In the genomic region with DNA sequence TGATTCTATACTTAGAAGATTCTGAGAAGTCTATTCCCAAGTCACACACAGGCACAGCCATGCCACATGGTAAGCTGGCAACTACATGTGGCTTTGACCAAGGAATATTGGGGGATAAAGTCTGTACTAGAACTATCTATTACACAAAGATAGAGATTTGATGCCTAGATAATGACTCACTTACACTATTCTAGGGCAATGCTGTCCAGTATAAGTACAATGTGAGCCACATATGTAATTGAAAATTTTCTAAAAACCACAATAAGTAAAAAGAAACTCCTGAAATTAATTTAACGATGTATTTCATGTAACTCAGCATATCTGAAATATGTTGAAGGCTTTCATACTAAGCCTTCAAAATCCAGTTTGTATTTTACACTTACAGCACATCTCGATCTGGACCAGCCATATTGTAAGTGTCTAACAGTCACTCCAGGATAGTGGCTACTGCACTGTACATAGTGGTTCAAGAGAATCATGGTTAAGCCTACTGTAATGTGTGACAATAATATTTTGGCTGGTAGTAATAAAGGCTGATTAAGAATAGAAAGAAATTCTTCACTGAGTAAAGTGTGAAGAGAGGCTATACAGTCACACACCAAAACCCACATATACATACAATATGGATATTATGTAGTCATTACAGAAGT, we compare ENCODE assay signal across 15 cellular contexts.
DNase-seq lines count a peak whose midpoint lies in the region; ATAC-seq, FAIRE-seq and TF ChIP-seq lines count a peak whose summit lies in the region.
"Had no signal": no experiment of that assay in that cellular context is flagged by ENCODE, and none has a peak within 500 bp of the region (broad histone marks: within the 10 kb centered on the region; RNA-seq: fewer than 3 reads in every experiment).

No MANE protein-coding gene starts in this region.

- no peak for TF ChIP-seq CTCF in astrocyte (IDR thresholded peaks at IDR 0.05; ENCODE audit: insufficient read depth, low read depth, low read length)

- peak; percentile 58 for ATAC-seq in activated CD4-positive, alpha-beta T cell treated with anti-CD3 and anti-CD28 coated beads for 36 hours
- ATAC-seq in stimulated activated naive CD8-positive, alpha-beta T cell treated with anti-CD3 and anti-CD28 coated beads, Interleukin-15, amount 100 ng/mL, for 72 hours: peak; percentile 53
- ATAC-seq in stimulated activated naive CD8-positive, alpha-beta T cell treated with anti-CD3 and anti-CD28 coated beads, Interleukin-15, Interleukin-2, amounts not matched to agents 100 U/mL and 50 U/mL, for 24 hours: no peak
- no peak for ATAC-seq in activated CD8-positive, alpha-beta T cell treated with anti-CD3 and anti-CD28 coated beads, Interleukin-2, amount 10 ng/mL, durations not matched to agents 7 days and 5 days
- ATAC-seq in stimulated activated memory B cell treated with anti-CD40 and anti-IgM and Interleukin-4, amounts not matched to agents 10 μg/mL and 1 μg/mL and 100 μg/mL, for 72 hours: no peak
- ATAC-seq: GM23338 had no signal

- no peak overlapping the region for H3K4me3 ChIP-seq in astrocyte (ENCODE audit: insufficient read depth, low read depth, low read length)
- H3K4me3 ChIP-seq: BLaER1 treated with 17β-estradiol and CSF1 and Interleukin-3, amounts not matched to agents 10 nM and 100 nM; GM23338 had no signal

- no peaks in the 10 kb centered on the region for H3K9me3 ChIP-seq in astrocyte (ENCODE audit: insufficient read depth, low read depth, low read length)
- H3K9me3 ChIP-seq: BLaER1 treated with 17β-estradiol and CSF1 and Interleukin-3, amounts not matched to agents 10 nM and 100 nM had no signal

- H4K20me1 ChIP-seq in astrocyte (ENCODE audit: insufficient read depth, low read length): no peaks in the 10 kb centered on the region
- H4K20me1 ChIP-seq: BLaER1 treated with 17β-estradiol and CSF1 and Interleukin-3, amounts not matched to agents 10 nM and 100 nM had no signal

- H3K4me1 ChIP-seq in astrocyte (ENCODE audit: insufficient read depth, low read length): no peaks in the 10 kb centered on the region
- H3K4me1 ChIP-seq: BLaER1 treated with 17β-estradiol and CSF1 and Interleukin-3, amounts not matched to agents 10 nM and 100 nM had no signal

- intact Hi-C loops in activated CD4-positive, alpha-beta T cell treated with anti-CD3 and anti-CD28 coated beads for 36 hours (cut with DNase I, micrococcal nuclease): no loop called here

- CTCF ChIA-PET in activated CD4-positive, alpha-beta T cell treated with anti-CD3 and anti-CD28 coated beads for 36 hours (lab: Charles Lee): interaction anchor here (1.1 kb wide), 1 partner anchor 39 kb away, joined by 3 read pairs; no protein-coding TSS in a partner anchor
- CTCF ChIA-PET in activated CD4-positive, alpha-beta T cell treated with anti-CD3 and anti-CD28 coated beads, Interleukin-2, amount 10 ng/mL, durations not matched to agents 7 days and 5 days (lab: Charles Lee): interaction anchor here (0.9 kb wide), 1 partner anchor 32 kb away, joined by 3 read pairs; no protein-coding TSS in a partner anchor
- CTCF ChIA-PET in activated CD8-positive, alpha-beta T cell treated with anti-CD3 and anti-CD28 coated beads, Interleukin-2, amount 10 ng/mL, durations not matched to agents 7 days and 5 days (lab: Charles Lee): no interaction called here

- H3K27me3 Mint-ChIP-seq in activated CD4-positive, alpha-beta T cell treated with anti-CD3 and anti-CD28 coated beads for 36 hours: no peaks in the 10 kb centered on the region
- H3K27me3 Mint-ChIP-seq in activated CD4-positive, alpha-beta T cell treated with anti-CD3 and anti-CD28 coated beads, Interleukin-2, amount 10 ng/mL, durations not matched to agents 7 days and 5 days: no peaks in the 10 kb centered on the region
- no peaks in the 10 kb centered on the region for H3K27me3 Mint-ChIP-seq in stimulated activated naive CD8-positive, alpha-beta T cell treated with anti-CD3 and anti-CD28 coated beads, Interleukin-15, amount 100 ng/mL, for 72 hours
- no peaks in the 10 kb centered on the region for H3K27me3 Mint-ChIP-seq in astrocyte (ENCODE audit: low read depth, unreplicated experiment)
- no peaks in the 10 kb centered on the region for H3K27me3 Mint-ChIP-seq in activated CD8-positive, alpha-beta T cell treated with anti-CD3 and anti-CD28 coated beads, Interleukin-2, amount 10 ng/mL, durations not matched to agents 7 days and 5 days (ENCODE audit: low read depth)
- H3K27me3 Mint-ChIP-seq in stimulated activated memory B cell treated with anti-CD40 and anti-IgM and Interleukin-4, amounts not matched to agents 10 μg/mL and 1 μg/mL and 100 μg/mL, for 72 hours: no peaks in the 10 kb centered on the region
- H3K27me3 Mint-ChIP-seq: CD4-positive, alpha-beta T cell had no signal

- no peaks in the 10 kb centered on the region for H3K27me3 ChIP-seq in astrocyte (ENCODE audit: insufficient read depth, low read length)
- H3K27me3 ChIP-seq: BLaER1 treated with 17β-estradiol and CSF1 and Interleukin-3, amounts not matched to agents 10 nM and 100 nM had no signal

- no peak overlapping the region for H3K4me3 Mint-ChIP-seq in activated CD4-positive, alpha-beta T cell treated with anti-CD3 and anti-CD28 coated beads for 36 hours
- no peak overlapping the region for H3K4me3 Mint-ChIP-seq in activated CD4-positive, alpha-beta T cell treated with anti-CD3 and anti-CD28 coated beads, Interleukin-2, amount 10 ng/mL, durations not matched to agents 7 days and 5 days
- H3K4me3 Mint-ChIP-seq in stimulated activated naive CD8-positive, alpha-beta T cell treated with anti-CD3 and anti-CD28 coated beads, Interleukin-15, amount 100 ng/mL, for 72 hours: no peak overlapping the region
- H3K4me3 Mint-ChIP-seq in astrocyte (ENCODE audit: unreplicated experiment): no peak overlapping the region
- H3K4me3 Mint-ChIP-seq in activated CD8-positive, alpha-beta T cell treated with anti-CD3 and anti-CD28 coated beads, Interleukin-2, amount 10 ng/mL, durations not matched to agents 7 days and 5 days: no peak overlapping the region
- no peak overlapping the region for H3K4me3 Mint-ChIP-seq in stimulated activated memory B cell treated with anti-CD40 and anti-IgM and Interleukin-4, amounts not matched to agents 10 μg/mL and 1 μg/mL and 100 μg/mL, for 72 hours
- H3K4me3 Mint-ChIP-seq: CD4-positive, alpha-beta T cell; GM23338; H9 had no signal

- H2AFZ ChIP-seq in astrocyte (ENCODE audit: low read depth, low read length): no peak overlapping the region
- H2AFZ ChIP-seq: GM23338 had no signal

- H3K27ac ChIP-seq in astrocyte (ENCODE audit: low read depth, low read length): no peak overlapping the region
- H3K27ac ChIP-seq: BLaER1 treated with 17β-estradiol and CSF1 and Interleukin-3, amounts not matched to agents 10 nM and 100 nM had no signal

- FAIRE-seq in astrocyte (lab: Jason Lieb, UNC): peak; percentile 5

- H3K27ac Mint-ChIP-seq in activated CD4-positive, alpha-beta T cell treated with anti-CD3 and anti-CD28 coated beads for 36 hours: no peak overlapping the region
- H3K27ac Mint-ChIP-seq in activated CD4-positive, alpha-beta T cell treated with anti-CD3 and anti-CD28 coated beads, Interleukin-2, amount 10 ng/mL, durations not matched to agents 7 days and 5 days: no peak overlapping the region
- H3K27ac Mint-ChIP-seq in stimulated activated naive CD8-positive, alpha-beta T cell treated with anti-CD3 and anti-CD28 coated beads, Interleukin-15, amount 100 ng/mL, for 72 hours: no peak overlapping the region
- no peak overlapping the region for H3K27ac Mint-ChIP-seq in astrocyte (ENCODE audit: unreplicated experiment)
- H3K27ac Mint-ChIP-seq in activated CD8-positive, alpha-beta T cell treated with anti-CD3 and anti-CD28 coated beads, Interleukin-2, amount 10 ng/mL, durations not matched to agents 7 days and 5 days: no peak overlapping the region
- no peak overlapping the region for H3K27ac Mint-ChIP-seq in stimulated activated memory B cell treated with anti-CD40 and anti-IgM and Interleukin-4, amounts not matched to agents 10 μg/mL and 1 μg/mL and 100 μg/mL, for 72 hours
- H3K27ac Mint-ChIP-seq: CD4-positive, alpha-beta T cell; GM23338; H9 had no signal

- H3K9ac ChIP-seq in astrocyte (ENCODE audit: low read length): no peak overlapping the region
- H3K9ac ChIP-seq: BLaER1 treated with 17β-estradiol and CSF1 and Interleukin-3, amounts not matched to agents 10 nM and 100 nM had no signal

- no peaks in the 10 kb centered on the region for H3K36me3 Mint-ChIP-seq in activated CD4-positive, alpha-beta T cell treated with anti-CD3 and anti-CD28 coated beads for 36 hours (ENCODE audit: low read depth)
- peaks cover 22% of the 10 kb centered on the region for H3K36me3 Mint-ChIP-seq in activated CD4-positive, alpha-beta T cell treated with anti-CD3 and anti-CD28 coated beads, Interleukin-2, amount 10 ng/mL, durations not matched to agents 7 days and 5 days (ENCODE audit: low read depth)
- no peaks in the 10 kb centered on the region for H3K36me3 Mint-ChIP-seq in astrocyte (ENCODE audit: low read depth, unreplicated experiment)
- H3K36me3 Mint-ChIP-seq in activated CD8-positive, alpha-beta T cell treated with anti-CD3 and anti-CD28 coated beads, Interleukin-2, amount 10 ng/mL, durations not matched to agents 7 days and 5 days (ENCODE audit: low read depth): peaks cover 14% of the 10 kb centered on the region
- no peaks in the 10 kb centered on the region for H3K36me3 Mint-ChIP-seq in stimulated activated memory B cell treated with anti-CD40 and anti-IgM and Interleukin-4, amounts not matched to agents 10 μg/mL and 1 μg/mL and 100 μg/mL, for 72 hours

- no peak for DNase-seq in activated CD4-positive, alpha-beta T cell treated with anti-CD3 and anti-CD28 coated beads for 36 hours
- no peak for DNase-seq in activated CD4-positive, alpha-beta T cell treated with anti-CD3 and anti-CD28 coated beads, Interleukin-2, amount 10 ng/mL, durations not matched to agents 7 days and 5 days
- DNase-seq in stimulated activated naive CD8-positive, alpha-beta T cell treated with anti-CD3 and anti-CD28 coated beads, Interleukin-15, amount 100 ng/mL, for 72 hours: no peak
- DNase-seq in stimulated activated naive CD8-positive, alpha-beta T cell treated with anti-CD3 and anti-CD28 coated beads, Interleukin-15, Interleukin-2, amounts not matched to agents 100 U/mL and 50 U/mL, for 24 hours: no peak
- DNase-seq in astrocyte (ENCODE audit: low read depth): no peak
- no peak for DNase-seq in activated CD8-positive, alpha-beta T cell treated with anti-CD3 and anti-CD28 coated beads, Interleukin-2, amount 10 ng/mL, durations not matched to agents 7 days and 5 days
- DNase-seq: 8988T; ACHN; Calu3; CD4-positive, alpha-beta T cell; DMS 273 treated with DMSO at 0.1 percent for 48 hours; H9 had no signal

- no peaks in the 10 kb centered on the region for H3K9me3 Mint-ChIP-seq in activated CD4-positive, alpha-beta T cell treated with anti-CD3 and anti-CD28 coated beads for 36 hours (ENCODE audit: low read depth)
- H3K9me3 Mint-ChIP-seq in activated CD4-positive, alpha-beta T cell treated with anti-CD3 and anti-CD28 coated beads, Interleukin-2, amount 10 ng/mL, durations not matched to agents 7 days and 5 days: peaks cover 8% of the 10 kb centered on the region
- H3K9me3 Mint-ChIP-seq in stimulated activated naive CD8-positive, alpha-beta T cell treated with anti-CD3 and anti-CD28 coated beads, Interleukin-15, amount 100 ng/mL, for 72 hours: peaks cover 0 to 7% of the 10 kb centered on the region in 2 donors
- no peaks in the 10 kb centered on the region for H3K9me3 Mint-ChIP-seq in astrocyte (ENCODE audit: unreplicated experiment)
- H3K9me3 Mint-ChIP-seq in activated CD8-positive, alpha-beta T cell treated with anti-CD3 and anti-CD28 coated beads, Interleukin-2, amount 10 ng/mL, durations not matched to agents 7 days and 5 days (ENCODE audit: insufficient read depth): peaks cover 16% of the 10 kb centered on the region
- no peaks in the 10 kb centered on the region for H3K9me3 Mint-ChIP-seq in stimulated activated memory B cell treated with anti-CD40 and anti-IgM and Interleukin-4, amounts not matched to agents 10 μg/mL and 1 μg/mL and 100 μg/mL, for 72 hours
- H3K9me3 Mint-ChIP-seq: CD4-positive, alpha-beta T cell; GM23338; H9 had no signal

- no peaks in the 10 kb centered on the region for H3K36me3 ChIP-seq in astrocyte (ENCODE audit: insufficient read depth, low read length)

- POLR2A ChIA-PET in activated CD4-positive, alpha-beta T cell treated with anti-CD3 and anti-CD28 coated beads for 36 hours (lab: Charles Lee): interaction anchor here (0.5 to 0.6 kb wide), 2 partner anchors 99 to 159 kb away, joined by 3 to 6 read pairs; no protein-coding TSS in a partner anchor
- POLR2A ChIA-PET in activated CD4-positive, alpha-beta T cell treated with anti-CD3 and anti-CD28 coated beads, Interleukin-2, amount 10 ng/mL, durations not matched to agents 7 days and 5 days (lab: Charles Lee): interaction anchor here (0.5 kb wide), 1 partner anchor 262 kb away, joined by 5 read pairs; no protein-coding TSS in a partner anchor
- POLR2A ChIA-PET in activated CD8-positive, alpha-beta T cell treated with anti-CD3 and anti-CD28 coated beads, Interleukin-2, amount 10 ng/mL, durations not matched to agents 7 days and 5 days (lab: Charles Lee): no interaction called here

- H3K4me1 Mint-ChIP-seq in activated CD4-positive, alpha-beta T cell treated with anti-CD3 and anti-CD28 coated beads for 36 hours: peaks cover 10% of the 10 kb centered on the region
- peaks cover 5% of the 10 kb centered on the region for H3K4me1 Mint-ChIP-seq in activated CD4-positive, alpha-beta T cell treated with anti-CD3 and anti-CD28 coated beads, Interleukin-2, amount 10 ng/mL, durations not matched to agents 7 days and 5 days
- peaks cover 6% of the 10 kb centered on the region for H3K4me1 Mint-ChIP-seq in stimulated activated naive CD8-positive, alpha-beta T cell treated with anti-CD3 and anti-CD28 coated beads, Interleukin-15, amount 100 ng/mL, for 72 hours
- H3K4me1 Mint-ChIP-seq in astrocyte (ENCODE audit: low read depth, unreplicated experiment): no peaks in the 10 kb centered on the region
- H3K4me1 Mint-ChIP-seq in activated CD8-positive, alpha-beta T cell treated with anti-CD3 and anti-CD28 coated beads, Interleukin-2, amount 10 ng/mL, durations not matched to agents 7 days and 5 days (ENCODE audit: low read depth): peaks cover 1% of the 10 kb centered on the region
- H3K4me1 Mint-ChIP-seq in stimulated activated memory B cell treated with anti-CD40 and anti-IgM and Interleukin-4, amounts not matched to agents 10 μg/mL and 1 μg/mL and 100 μg/mL, for 72 hours: peaks cover 5% of the 10 kb centered on the region
- H3K4me1 Mint-ChIP-seq: GM23338, H9 had no signal

- H3K4me2 ChIP-seq in astrocyte (ENCODE audit: low read length): no peak overlapping the region
- H3K4me2 ChIP-seq: BLaER1 treated with 17β-estradiol and CSF1 and Interleukin-3, amounts not matched to agents 10 nM and 100 nM; GM23338 had no signal

- no peaks in the 10 kb centered on the region for H3K79me2 ChIP-seq in astrocyte (ENCODE audit: insufficient read depth, low read length)

Comparison
In these comparisons a context has a peak if more than half of its experiments do, and no peak if none do; other contexts are left out.
1. ATAC-seq: peak in activated CD4-positive, alpha-beta T cell treated with anti-CD3 and anti-CD28 coated beads for 36 hours (single experiment) and stimulated activated naive CD8-positive, alpha-beta T cell treated with anti-CD3 and anti-CD28 coated beads, Interleukin-15, amount 100 ng/mL, for 72 hours (single experiment); none in stimulated activated naive CD8-positive, alpha-beta T cell treated with anti-CD3 and anti-CD28 coated beads, Interleukin-15, Interleukin-2, amounts not matched to agents 100 U/mL and 50 U/mL, for 24 hours (single experiment), activated CD8-positive, alpha-beta T cell treated with anti-CD3 and anti-CD28 coated beads, Interleukin-2, amount 10 ng/mL, durations not matched to agents 7 days and 5 days (single experiment) and stimulated activated memory B cell treated with anti-CD40 and anti-IgM and Interleukin-4, amounts not matched to agents 10 μg/mL and 1 μg/mL and 100 μg/mL, for 72 hours (single experiment).